Comparison of ENCODE assay signal across 17 cellular contexts in genomic region chr18:2697184-2697583, GRCh38.
"Had no signal": no experiment of that assay in that cellular context is flagged by ENCODE, and none has a peak within 500 bp of the region (broad histone marks: within the 10 kb centered on the region; RNA-seq: fewer than 3 reads in every experiment).

No MANE protein-coding gene starts in this region.

- H3K9me3 ChIP-seq: right lobe of liver, testis had no signal

- H3K4me3 ChIP-seq: hepatocyte, right lobe of liver, testis had no signal

- H3K27ac ChIP-seq: hepatocyte, parathyroid adenoma, right lobe of liver, testis had no signal

- ATAC-seq: effector memory CD8-positive, alpha-beta T cell; left cardiac atrium; right lobe of liver; WTC11 had no signal

- H3K27me3 Mint-ChIP-seq: activated naive CD4-positive, alpha-beta T cell treated with anti-CD3 and anti-CD28 coated beads, Interleukin-2, amount 10 ng/mL, durations not matched to agents 7 days and 5 days; effector memory CD8-positive, alpha-beta T cell; type B pancreatic cell had no signal

- H3K27ac Mint-ChIP-seq: nephron, type B pancreatic cell, WTC11 had no signal

- H3K4me1 ChIP-seq: parathyroid adenoma, right lobe of liver, testis had no signal

- H3K4me1 Mint-ChIP-seq: nephron, WTC11 had no signal

- DNase-seq: activated CD4-positive, alpha-beta T cell treated with anti-CD3 and anti-CD28 coated beads for 4 hours; activated CD8-positive, alpha-beta memory T cell treated with anti-CD3 and anti-CD28 coated beads for 24 hours; activated naive CD4-positive, alpha-beta T cell treated with anti-CD3 and anti-CD28 coated beads, Interleukin-2, amount 10 ng/mL, durations not matched to agents 7 days and 5 days; amniotic stem cell; effector memory CD8-positive, alpha-beta T cell; left cardiac atrium; mesendoderm; right lobe of liver; small intestine; stimulated activated CD4-positive, alpha-beta T cell treated with anti-CD3 and anti-CD28 coated beads, Interleukin-15, amount 100 ng/mL, for 24 hours; stimulated activated CD4-positive, alpha-beta T cell treated with anti-CD3 and anti-CD28 coated beads, Interleukin-2, amount 100 ng/mL, for 48 hours; testis had no signal

- H3K9me3 Mint-ChIP-seq: activated naive CD4-positive, alpha-beta T cell treated with anti-CD3 and anti-CD28 coated beads, Interleukin-2, amount 10 ng/mL, durations not matched to agents 7 days and 5 days; effector memory CD8-positive, alpha-beta T cell; nephron; type B pancreatic cell; WTC11 had no signal

- H3K4me3 Mint-ChIP-seq: activated naive CD4-positive, alpha-beta T cell treated with anti-CD3 and anti-CD28 coated beads, Interleukin-2, amount 10 ng/mL, durations not matched to agents 7 days and 5 days; effector memory CD8-positive, alpha-beta T cell; nephron; type B pancreatic cell; WTC11 had no signal

- H3K27me3 ChIP-seq: hepatocyte, right lobe of liver, testis had no signal
